In the genomic region with DNA sequence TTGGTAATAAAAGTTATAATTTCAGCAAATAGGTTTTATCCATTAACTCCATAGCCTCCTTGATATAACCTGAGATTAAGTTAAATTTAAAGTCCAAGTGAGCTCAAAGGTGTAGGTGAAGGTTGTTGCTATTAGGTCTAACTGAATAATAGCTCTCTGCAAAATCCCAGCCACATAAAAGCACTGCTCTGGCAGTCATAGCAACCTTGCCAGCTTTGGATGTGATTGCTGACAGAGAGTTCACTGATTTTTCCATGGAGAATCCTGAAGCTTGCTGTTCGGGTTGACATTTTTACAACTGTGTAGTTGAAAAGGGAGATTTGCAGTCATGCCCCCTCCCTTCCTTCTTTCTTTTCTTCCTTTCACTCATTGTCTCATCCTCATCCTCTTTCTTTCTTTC, we compare ENCODE assay signal across 2 cellular contexts.
TF ChIP-seq lines count a peak whose summit lies in the region.

No MANE protein-coding gene starts in this region.

TF ChIP-seq in GM23338, 12 proteins besides CTCF, POLR2A, EP300 and RAD21:
- TF ChIP-seq ZNF462 (CRISPR knock-in tag; IDR thresholded peaks at IDR 0.05) = no peak
- no peak for TF ChIP-seq POLR2AphosphoS5 (IDR thresholded peaks at IDR 0.05; ENCODE audit: low read depth)
- no peak for TF ChIP-seq ETS1 (IDR thresholded peaks at IDR 0.05)
- no peak for TF ChIP-seq JUNB (IDR thresholded peaks at IDR 0.05; ENCODE audit: unreplicated experiment)

TF ChIP-seq in WTC11, 78 proteins besides CTCF, POLR2A, EP300 and RAD21 (continued from another document):
- TF ChIP-seq ZNF281 (CRISPR knock-in tag; IDR thresholded peaks at IDR 0.05) (no peak), ERG (CRISPR knock-in tag; IDR thresholded peaks at IDR 0.05) (no peak), MXD4 (CRISPR knock-in tag; IDR thresholded peaks at IDR 0.05; ENCODE audit: borderline replicate concordance) (no peak), ZNF232 (CRISPR knock-in tag; IDR thresholded peaks at IDR 0.05) (no peak), ZNF121 (CRISPR knock-in tag; IDR thresholded peaks at IDR 0.05) (no peak), GRHL2 (CRISPR knock-in tag; IDR thresholded peaks at IDR 0.05; ENCODE audit: insufficient replicate concordance, severe bottlenecking) (no peak), SMAD3 (CRISPR knock-in tag; IDR thresholded peaks at IDR 0.05; ENCODE audit: borderline replicate concordance) (no peak), JAZF1 (CRISPR knock-in tag; IDR thresholded peaks at IDR 0.05) (no peak), ZBTB21 (CRISPR knock-in tag; IDR thresholded peaks at IDR 0.05; ENCODE audit: borderline replicate concordance) (no peak), ZSCAN18 (CRISPR knock-in tag; IDR thresholded peaks at IDR 0.05) (no peak)
- TF ChIP-seq, protein P1, sequence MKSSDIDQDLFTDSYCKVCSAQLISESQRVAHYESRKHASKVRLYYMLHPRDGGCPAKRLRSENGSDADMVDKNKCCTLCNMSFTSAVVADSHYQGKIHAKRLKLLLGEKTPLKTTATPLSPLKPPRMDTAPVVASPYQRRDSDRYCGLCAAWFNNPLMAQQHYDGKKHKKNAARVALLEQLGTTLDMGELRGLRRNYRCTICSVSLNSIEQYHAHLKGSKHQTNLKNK (CRISPR knock-in tag; IDR thresholded peaks at IDR 0.05) = no peak
